In genomic region chr13:30443957-30444404, GRCh38 we compare ENCODE assay signal across 12 cellular contexts. TPM values are rescaled to one million over a fixed set of nuclear protein-coding genes. Genes with fewer than 3 reads are reported as not detected.
DNase-seq lines count a peak whose midpoint lies in the region; ATAC-seq and TF ChIP-seq lines count a peak whose summit lies in the region.
"Had no signal": no experiment of that assay in that cellular context is flagged by ENCODE, and none has a peak within 500 bp of the region (broad histone marks: within the 10 kb centered on the region; RNA-seq: fewer than 3 reads in every experiment).

No MANE protein-coding gene starts in this region.

- peak; percentile 84 for DNase-seq in spleen
- DNase-seq in HFFc6, result no peak
- no peak for DNase-seq in left lung
- DNase-seq in T-helper 9 cell, result no peak
- DNase-seq: activated gamma-delta T cell; KG1; PC-9; stimulated activated CD4-positive, alpha-beta T cell treated with anti-CD3 and anti-CD28 coated beads, Interleukin-1b, Interleukin-23, amount 100 ng/mL, for 48 hours had no signal

- peak; percentile 31 for ATAC-seq in GM18873 (IDR thresholded peaks at IDR 0.05; ENCODE audit: low FRiP score, unreplicated experiment)
- ATAC-seq in GM21737 (IDR thresholded peaks at IDR 0.05; ENCODE audit: unreplicated experiment), result peak; percentile 39
- ATAC-seq in HG03442 (IDR thresholded peaks at IDR 0.05; ENCODE audit: unreplicated experiment), result peak; percentile 39
- no peak for ATAC-seq in left lung

- 69 to 83% (median 74%) methylated on average over 12 of the region's 12 CpGs for WGBS in spleen, 5 donors

- no peaks in the 10 kb centered on the region for H3K9me3 Mint-ChIP-seq in HFFc6

- TF ChIP-seq CTCF in spleen (IDR thresholded peaks at IDR 0.05 in 8 of 11, conservative IDR thresholded peaks at IDR 0.05 in 3 of 11) (no peak), HFFc6 (IDR thresholded peaks at IDR 0.05) (no peak), left lung (IDR thresholded peaks at IDR 0.05) (no peak)

- H3K36me3 ChIP-seq in spleen (no peaks in the 10 kb centered on the region), left lung (no peaks in the 10 kb centered on the region)

- H3K9me3 ChIP-seq in spleen (no peaks in the 10 kb centered on the region), left lung (no peaks in the 10 kb centered on the region)

- H3K27me3 Mint-ChIP-seq in HFFc6 (ENCODE audit: insufficient read depth), result peaks cover 2% of the 10 kb centered on the region; the same call in 1 of the 2 replicates

- H3K27ac ChIP-seq in spleen (peak overlapping the region in 7 of 8 donors; percentile 52 to 87 (median 81)), left lung (no peak overlapping the region)
- H3K27ac ChIP-seq: PC-9 had no signal

- TF ChIP-seq POLR2A in spleen (IDR thresholded peaks at IDR 0.05), result peak in 1 of 3 donors; percentile 42

- no peaks in the 10 kb centered on the region for H3K36me3 Mint-ChIP-seq in HFFc6 (ENCODE audit: low read depth)

- no peak overlapping the region for H3K4me3 Mint-ChIP-seq in HFFc6

- no peaks in the 10 kb centered on the region for H3K27me3 ChIP-seq in spleen (replicated peaks in 1 of 7)
- no peaks in the 10 kb centered on the region for H3K27me3 ChIP-seq in left lung

- H3K4me1 Mint-ChIP-seq in HFFc6 (ENCODE audit: low read depth), result peaks cover 14% of the 10 kb centered on the region

- peaks cover 8 to 56% (median 44%) of the 10 kb centered on the region in 6 donors for H3K4me1 ChIP-seq in spleen
- peaks cover 0 to 15% of the 10 kb centered on the region in 2 donors for H3K4me1 ChIP-seq in left lung

- intact Hi-C loops in spleen (cut with DNase I; ENCODE audit: low total_unique reads), result no loop called here
- intact Hi-C loops in left lung (cut with DNase I), result no loop called here

- peak overlapping the region in 1 of 8 donors; percentile 41 for H3K4me3 ChIP-seq in spleen
- no peak overlapping the region for H3K4me3 ChIP-seq in left lung
- H3K4me3 ChIP-seq: PC-9 had no signal

- no peak overlapping the region for H3K27ac Mint-ChIP-seq in HFFc6

RNA-seq across cellular contexts. Expression of gene UBE2L5, which starts 21.7 kb away (rescaled TPM):
- total RNA-seq in spleen, result not detected
- under 1 TPM in 1 of 3 donors, not detected in 2; 0.05 TPM for polyA plus RNA-seq in spleen
- under 1 TPM in 1 of 6 experiments, not detected in 5; 0.21 TPM for total RNA-seq in HFFc6 (2021; fragmentation: NEBNext Ultra II Directional; extraction: Animal tissue kit (Norgen Biotek cat#: 25700))
- not detected for total RNA-seq in left lung
- total RNA-seq: osteoblast, PC-9 had no signal

RNA-seq across cellular contexts. Expression of gene HMGB1, which starts 21.8 kb away (rescaled TPM):
- total RNA-seq in spleen (100 to 1,000 TPM; 221 to 400 (median 295) TPM), left lung (100 to 1,000 TPM; 249 to 256 TPM)
- 100 to 1,000 TPM; 295 to 528 (median 353) TPM for polyA plus RNA-seq in spleen
- total RNA-seq in HFFc6 (2021; fragmentation: NEBNext Ultra II Directional; extraction: Animal tissue kit (Norgen Biotek cat#: 25700)), result 100 to 1,000 TPM; 259 to 434 (median 377) TPM

Comparison
In these comparisons a context has a peak if more than half of its experiments do, and no peak if none do; other contexts are left out.
1. H3K27ac ChIP-seq: peak in spleen (7 of 8); none in left lung (0 of 2).